Comparison of ENCODE assay signal across 21 cellular contexts in the genomic region with DNA sequence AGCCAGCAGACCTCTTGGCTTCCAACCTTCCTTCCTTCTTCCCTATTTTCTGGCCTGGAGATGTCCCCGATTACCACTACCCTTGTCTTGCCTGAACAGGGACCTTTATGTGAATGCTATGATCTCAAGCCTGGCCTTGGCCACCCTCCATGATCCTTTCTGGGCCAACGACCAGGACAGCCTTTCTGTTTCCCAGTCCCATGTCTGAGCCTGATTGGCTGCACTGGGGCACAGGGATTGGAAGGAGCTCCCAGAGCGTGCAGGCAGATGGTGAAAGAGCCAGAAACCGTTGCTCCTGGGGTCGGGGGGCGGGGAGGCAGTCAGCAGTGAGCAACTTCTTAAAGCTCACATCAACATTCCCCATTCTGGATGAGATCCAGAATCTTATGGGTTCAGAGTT.
DNase-seq lines count a peak whose midpoint lies in the region; ATAC-seq and TF ChIP-seq lines count a peak whose summit lies in the region.
"Had no signal": no experiment of that assay in that cellular context is flagged by ENCODE, and none has a peak within 500 bp of the region (broad histone marks: within the 10 kb centered on the region; RNA-seq: fewer than 3 reads in every experiment).

No MANE protein-coding gene starts in this region.

- in situ Hi-C loops in G401 (cut with HindIII; ENCODE audit: low sequenced_read_pairs) = no loop called here

- H3K4me1 ChIP-seq in adrenal gland (replicated peaks in 1 of 2) = no peaks in the 10 kb centered on the region
- H3K4me1 ChIP-seq: parathyroid adenoma had no signal

- TF ChIP-seq CTCF in adrenal gland (IDR thresholded peaks at IDR 0.05) = no peak
- no peak for TF ChIP-seq CTCF in GM10266 (IDR thresholded peaks at IDR 0.05; ENCODE audit: control insufficient read depth, insufficient read depth, low read depth, missing control alignments)

- no peak overlapping the region for H3K4me3 ChIP-seq in adrenal gland
- H3K4me3 ChIP-seq: PC-9, spleen had no signal

- H3K27ac ChIP-seq in adrenal gland = no peak overlapping the region
- H3K27ac ChIP-seq: C4-2B, parathyroid adenoma, PC-9, spleen had no signal

- H3K9me3 ChIP-seq in adrenal gland (replicated peaks in 1 of 3) = no peaks in the 10 kb centered on the region
- H3K9me3 ChIP-seq: SK-N-SH, spleen had no signal

- 39 to 51% (median 42%) methylated on average over 6 of the region's 6 CpGs for WGBS in adrenal gland, 4 donors

- ATAC-seq in GM18519 (IDR thresholded peaks at IDR 0.05; ENCODE audit: low FRiP score, unreplicated experiment) = no peak
- no peak for ATAC-seq in GM19397 (IDR thresholded peaks at IDR 0.05; ENCODE audit: unreplicated experiment)
- ATAC-seq: activated T-cell treated with anti-CD3 and anti-CD28 coated beads, Interleukin-2, amount 50 U/mL, for 4 hours; left lobe of liver; stimulated activated effector memory CD8-positive, alpha-beta T cell treated with anti-CD3 and anti-CD28 coated beads, Interleukin-12 subunit alpha, Interleukin-12 subunit beta, amount 100 ng/mL, for 72 hours had no signal

- H3K36me3 ChIP-seq in adrenal gland (replicated peaks in 1 of 2) = no peaks in the 10 kb centered on the region

- intact Hi-C loops in adrenal gland (cut with DNase I) = no loop called here

- H3K27me3 ChIP-seq in adrenal gland = no peaks in the 10 kb centered on the region
- H3K27me3 ChIP-seq: spleen had no signal

- DNase-seq in G401 (ENCODE audit: low spot score) (peak; percentile 35), adrenal gland (peak in 6 of 7 donors; percentile 31 to 69 (median 52)), fibroblast of the conjunctiva (ENCODE audit: low read depth) (peak; percentile 35), nucleus accumbens (lab: John Stamatoyannopoulos, UW) (peak in 55 of 56 donors; percentile 21 to 94 (median 79)), GM10266 (ENCODE audit: extremely low spot score) (no peak)
- no peak for DNase-seq in activated naive CD4-positive, alpha-beta T cell treated with anti-CD3 and anti-CD28 coated beads, Interleukin-2, amount 50 U/mL, for 16 hours
- DNase-seq: activated CD4-positive, alpha-beta T cell treated with anti-CD3 and anti-CD28 coated beads, Interleukin-2, amount 50 U/mL, for 48 hours; activated T-cell treated with anti-CD3 and anti-CD28 coated beads, Interleukin-2, amount 50 U/mL, for 4 hours; amniotic stem cell; erythroblast; NCI-H2029 treated with DMSO at 0.1 percent for 48 hours; NCI-H524 treated with DMSO at 0.1 percent for 48 hours; PC-9; SK-N-SH; spleen had no signal

- no peak for TF ChIP-seq POLR2A in adrenal gland (IDR thresholded peaks at IDR 0.05)

Comparison
In these comparisons a context has a peak if more than half of its experiments do, and no peak if none do; other contexts are left out.
1. DNase-seq: peak in G401 (single experiment), adrenal gland (6 of 7), fibroblast of the conjunctiva (single experiment) and nucleus accumbens (55 of 56); none in activated naive CD4-positive, alpha-beta T cell treated with anti-CD3 and anti-CD28 coated beads, Interleukin-2, amount 50 U/mL, for 16 hours (single experiment) and GM10266 (single experiment).